1 cellular context compared by ENCODE assay signal in genomic region chr3:66638717-66639116, GRCh38.
TF ChIP-seq lines count a peak whose summit lies in the region.

No MANE protein-coding gene starts in this region.

TF ChIP-seq in H1, 55 proteins besides CTCF, POLR2A, EP300 and RAD21:
- TF ChIP-seq ZNF274 (IDR thresholded peaks at IDR 0.05; ENCODE audit: borderline replicate concordance, extremely low read depth, low read length) (no peak), MAX (IDR thresholded peaks at IDR 0.05) (peak; percentile 31; the same call in 1 of the 2 replicates)
TF ChIP-seq in H1: peak in this region for 1.
